In genomic region chr9:137972355-137972987, GRCh38 we compare ENCODE assay signal across 18 cellular contexts.
"Had no signal": no experiment of that assay in that cellular context is flagged by ENCODE, and none has a peak within 500 bp of the region (broad histone marks: within the 10 kb centered on the region; RNA-seq: fewer than 3 reads in every experiment).

No MANE protein-coding gene starts in this region.

- H3K4me1 Mint-ChIP-seq: activated B cell treated with CpG ODN at 0.5 μM for 24 hours; activated CD4-positive, alpha-beta T cell treated with anti-CD3 and anti-CD28 coated beads, Interleukin-2, amount 10 ng/mL, durations not matched to agents 7 days and 5 days; activated naive CD8-positive, alpha-beta T cell treated with anti-CD3 and anti-CD28 coated beads, Interleukin-2, amount 50 U/mL, for 24 hours; memory B cell had no signal

- H3K27me3 ChIP-seq: cardiac muscle cell, colonic mucosa had no signal

- H3K27me3 Mint-ChIP-seq: activated CD4-positive, alpha-beta T cell treated with anti-CD3 and anti-CD28 coated beads, Interleukin-2, amount 10 ng/mL, durations not matched to agents 7 days and 5 days had no signal

- H3K36me3 ChIP-seq: cardiac muscle cell, colonic mucosa, gastroesophageal sphincter, stomach, thoracic aorta had no signal

- H3K27ac ChIP-seq: cardiac muscle cell, colonic mucosa, epithelial cell of prostate, gastroesophageal sphincter, stomach, thoracic aorta had no signal

- ATAC-seq: activated naive CD8-positive, alpha-beta T cell treated with anti-CD3 and anti-CD28 coated beads, Interleukin-2, amount 50 U/mL, for 24 hours; activated T-cell treated with anti-CD3 and anti-CD28 coated beads, Interleukin-2, amount 50 U/mL, for 4 hours; gastroesophageal sphincter; natural killer cell treated with Interleukin-12 subunit alpha and Interleukin-12 subunit beta and Interleukin-15 and Interleukin-18, amount 100 ng/mL, for 72 hours had no signal

- H3K9me3 ChIP-seq: colonic mucosa, gastroesophageal sphincter, stomach, thoracic aorta had no signal

- H3K4me1 ChIP-seq: colonic mucosa, gastroesophageal sphincter, stomach had no signal

- H3K4me3 Mint-ChIP-seq: activated B cell treated with CpG ODN at 0.5 μM for 24 hours; activated CD4-positive, alpha-beta T cell treated with anti-CD3 and anti-CD28 coated beads, Interleukin-2, amount 10 ng/mL, durations not matched to agents 7 days and 5 days; activated naive CD8-positive, alpha-beta T cell treated with anti-CD3 and anti-CD28 coated beads, Interleukin-2, amount 50 U/mL, for 24 hours; activated T-cell treated with anti-CD3 and anti-CD28 coated beads, Interleukin-2, amount 50 U/mL, for 4 hours; memory B cell; natural killer cell treated with Interleukin-12 subunit alpha and Interleukin-12 subunit beta and Interleukin-15 and Interleukin-18, amount 100 ng/mL, for 72 hours had no signal

- H3K27ac Mint-ChIP-seq: activated B cell treated with CpG ODN at 0.5 μM for 24 hours; activated CD4-positive, alpha-beta T cell treated with anti-CD3 and anti-CD28 coated beads, Interleukin-2, amount 10 ng/mL, durations not matched to agents 7 days and 5 days; activated naive CD8-positive, alpha-beta T cell treated with anti-CD3 and anti-CD28 coated beads, Interleukin-2, amount 50 U/mL, for 24 hours; memory B cell; natural killer cell treated with Interleukin-12 subunit alpha and Interleukin-12 subunit beta and Interleukin-15 and Interleukin-18, amount 100 ng/mL, for 72 hours had no signal

- DNase-seq: activated CD4-positive, alpha-beta T cell treated with anti-CD3 and anti-CD28 coated beads, Interleukin-2, amount 10 ng/mL, durations not matched to agents 7 days and 5 days; activated naive CD8-positive, alpha-beta T cell treated with anti-CD3 and anti-CD28 coated beads, Interleukin-2, amount 50 U/mL, for 24 hours; activated T-cell treated with anti-CD3 and anti-CD28 coated beads, Interleukin-2, amount 50 U/mL, for 4 hours; colonic mucosa; effector memory CD4-positive, alpha-beta T cell; SHP77 treated with DMSO at 0.1 percent for 48 hours; stimulated activated CD4-positive, alpha-beta T cell treated with anti-CD3 and anti-CD28 coated beads, Interleukin-15, amount 100 ng/mL, for 24 hours; stimulated activated CD4-positive, alpha-beta T cell treated with anti-CD3 and anti-CD28 coated beads, Interleukin-4, amount 100 ng/mL, for 4 hours; T-helper 2 cell had no signal

- H3K9me3 Mint-ChIP-seq: activated B cell treated with CpG ODN at 0.5 μM for 24 hours; activated CD4-positive, alpha-beta T cell treated with anti-CD3 and anti-CD28 coated beads, Interleukin-2, amount 10 ng/mL, durations not matched to agents 7 days and 5 days; activated naive CD8-positive, alpha-beta T cell treated with anti-CD3 and anti-CD28 coated beads, Interleukin-2, amount 50 U/mL, for 24 hours; activated T-cell treated with anti-CD3 and anti-CD28 coated beads, Interleukin-2, amount 50 U/mL, for 4 hours; memory B cell; natural killer cell treated with Interleukin-12 subunit alpha and Interleukin-12 subunit beta and Interleukin-15 and Interleukin-18, amount 100 ng/mL, for 72 hours had no signal

- FAIRE-seq: TTC549 had no signal

- H3K36me3 Mint-ChIP-seq: memory B cell; natural killer cell treated with Interleukin-12 subunit alpha and Interleukin-12 subunit beta and Interleukin-15 and Interleukin-18, amount 100 ng/mL, for 72 hours had no signal

- H3K4me3 ChIP-seq: cardiac muscle cell, colonic mucosa, gastroesophageal sphincter, stomach, thoracic aorta had no signal
